In the genomic region with DNA sequence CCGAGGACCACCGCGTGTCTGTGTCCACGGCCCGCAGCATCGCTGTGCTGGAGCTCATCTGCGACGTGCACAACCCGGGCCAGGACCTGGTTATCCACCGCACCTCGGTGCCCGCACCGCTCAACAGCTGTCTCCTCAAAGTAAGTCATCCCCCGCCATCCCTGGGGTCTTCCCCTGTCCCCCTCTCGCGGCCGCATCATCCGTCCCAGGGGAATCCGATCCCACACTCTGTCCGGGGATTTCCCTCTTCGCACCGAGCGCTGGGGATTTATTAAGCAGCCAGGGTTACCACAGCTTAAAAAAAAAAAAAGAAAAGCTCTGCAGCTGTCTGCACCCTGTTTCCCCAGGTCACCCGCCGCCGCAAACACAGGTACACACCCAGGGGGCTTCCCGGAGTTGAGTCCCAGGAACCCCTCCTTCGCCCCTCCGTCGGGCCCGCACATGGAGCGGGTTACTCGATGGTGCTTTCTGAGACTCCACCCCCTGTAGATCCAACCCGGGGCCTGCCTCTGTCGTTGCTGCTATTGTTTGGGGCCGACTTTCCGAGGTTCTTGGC, we compare ENCODE assay signal across 8 cellular contexts. TPM values are rescaled to one million over a fixed set of nuclear protein-coding genes. Genes with fewer than 3 reads are reported as not detected.
DNase-seq lines count a peak whose midpoint lies in the region; ATAC-seq and TF ChIP-seq lines count a peak whose summit lies in the region.

No MANE protein-coding gene starts in this region.

- H3K27ac ChIP-seq in coronary artery (peak overlapping the region; percentile 91 to 99), mesenchymal stem cell (ENCODE audit: low read length, poor library complexity, severe bottlenecking) (peak overlapping the region; percentile 2)

- H3K9me3 Mint-ChIP-seq in IgD-negative memory B cell = no peaks in the 10 kb centered on the region

- H3K23ac ChIP-seq in mesenchymal stem cell (ENCODE audit: low read length in 2 of 2) = peak overlapping the region in 1 of 2 experiments; percentile 92

- peak overlapping the region; percentile 46 for H2AFZ ChIP-seq in mesenchymal stem cell (ENCODE audit: low read depth, low read length)

- H3K9me3 ChIP-seq in mesenchymal stem cell (ENCODE audit: control insufficient read depth, low read length) = no peaks in the 10 kb centered on the region

- H3K27ac Mint-ChIP-seq in IgD-negative memory B cell = peak overlapping the region; percentile 97 to 98 (median 98)

- H3K36me3 ChIP-seq in mesenchymal stem cell (ENCODE audit: control insufficient read depth in 1 of 2, insufficient read depth in 2 of 2, low read depth in 1 of 2, low read length in 2 of 2) = no peaks in the 10 kb centered on the region

- H2BK15ac ChIP-seq in mesenchymal stem cell (ENCODE audit: low read depth, poor library complexity, severe bottlenecking) = peak overlapping the region; percentile 15

- peaks cover 1% of the 10 kb centered on the region for H3K79me1 ChIP-seq in mesenchymal stem cell (replicated peaks; ENCODE audit: low read length, poor library complexity, severe bottlenecking)

- H3K18ac ChIP-seq in mesenchymal stem cell (ENCODE audit: low read depth in 1 of 2, low read length in 2 of 2) = peak overlapping the region; percentile 93 to 95

- peak overlapping the region; percentile 100 for H3K4me3 ChIP-seq in coronary artery
- H3K4me3 ChIP-seq in mesenchymal stem cell (ENCODE audit: insufficient read depth in 1 of 2, low read depth in 1 of 2, low read length in 2 of 2) = peak overlapping the region; percentile 90 to 99

- peak overlapping the region; percentile 69 to 97 for H3K4ac ChIP-seq in mesenchymal stem cell (ENCODE audit: low read depth in 1 of 2, low read length in 2 of 2)

- peak; percentile 27 for DNase-seq in COR-L47 (lab: John Stamatoyannopoulos, UW)
- peak; percentile 30 for DNase-seq in activated CD4-positive, alpha-beta T cell treated with anti-CD3 and anti-CD28 coated beads for 1 hour
- DNase-seq in coronary artery (ENCODE audit: low spot score) = no peak
- DNase-seq in mesenchymal stem cell = peak; percentile 80
- peak; percentile 60 for DNase-seq in stimulated activated CD8-positive, alpha-beta memory T cell treated with anti-CD3 and anti-CD28 coated beads, Interleukin-4, amount 100 ng/mL, for 48 hours
- no peak for DNase-seq in SKM-1 treated with dmso at 0.1 percent for 144 hours (lab: John Stamatoyannopoulos, UW; ENCODE audit: unreplicated experiment)

- no peak overlapping the region for H2BK120ac ChIP-seq in mesenchymal stem cell (ENCODE audit: low read depth, low read length)

- WGBS in mesenchymal stem cell = under 1% methylated on average over 37 of the region's 37 CpGs

- no peaks in the 10 kb centered on the region for H3K36me3 Mint-ChIP-seq in IgD-negative memory B cell

- H3K4me1 ChIP-seq in mesenchymal stem cell (ENCODE audit: control insufficient read depth, insufficient read depth, low read depth, low read length) = peaks cover 6% of the 10 kb centered on the region

- no peak overlapping the region for H2AK5ac ChIP-seq in mesenchymal stem cell (ENCODE audit: low read length, severe bottlenecking)

- no peaks in the 10 kb centered on the region for H3K27me3 ChIP-seq in mesenchymal stem cell (ENCODE audit: control insufficient read depth in 1 of 2, insufficient read depth in 1 of 2, low read length in 2 of 2)

- ATAC-seq in GM21423 (IDR thresholded peaks at IDR 0.05; ENCODE audit: unreplicated experiment) = peak; percentile 26

- no peak for TF ChIP-seq CTCF in coronary artery (IDR thresholded peaks at IDR 0.05)

- peak overlapping the region; percentile 89 to 97 (median 94) for H3K4me3 Mint-ChIP-seq in IgD-negative memory B cell

- no peaks in the 10 kb centered on the region for H3K27me3 Mint-ChIP-seq in IgD-negative memory B cell

- no peak overlapping the region for H2BK5ac ChIP-seq in mesenchymal stem cell (ENCODE audit: low read depth, low read length, poor library complexity, severe bottlenecking)

- H3K14ac ChIP-seq in mesenchymal stem cell (ENCODE audit: low read length in 2 of 2) = peak overlapping the region in 1 of 2 experiments; percentile 37

- peak overlapping the region; percentile 67 for H4K8ac ChIP-seq in mesenchymal stem cell (ENCODE audit: low read length)

- peak overlapping the region; percentile 78 for H3K4me2 ChIP-seq in mesenchymal stem cell (ENCODE audit: low read length, poor library complexity, severe bottlenecking)

- peak overlapping the region; percentile 99 for H3K9ac ChIP-seq in mesenchymal stem cell (ENCODE audit: low read length)

- peaks cover 33 to 51% (median 34%) of the 10 kb centered on the region in 3 donors for H3K4me1 Mint-ChIP-seq in IgD-negative memory B cell

- peak overlapping the region; percentile 73 for H4K91ac ChIP-seq in mesenchymal stem cell (ENCODE audit: low read length)

- H2BK12ac ChIP-seq in mesenchymal stem cell (ENCODE audit: low read length in 2 of 2) = no peak overlapping the region

RNA-seq across cellular contexts. Expression of a gene that starts 0.6 kb away (rescaled TPM):
- polyA plus RNA-seq in IgD-negative memory B cell = 4.1 TPM
- 8.9 TPM for polyA plus RNA-seq in mesenchymal stem cell (2013, experiment 1 of 2)
- 8.5 TPM for polyA plus RNA-seq in mesenchymal stem cell (2013, experiment 2 of 2)

RNA-seq across cellular contexts. Expression of a gene that starts 1.1 kb away (rescaled TPM):
- polyA plus RNA-seq in IgD-negative memory B cell = 7.6 TPM
- 8.4 TPM for polyA plus RNA-seq in mesenchymal stem cell (2013, experiment 1 of 2)
- polyA plus RNA-seq in mesenchymal stem cell (2013, experiment 2 of 2) = 8.3 TPM

Comparison
In these comparisons a context has a peak if more than half of its experiments do, and no peak if none do; other contexts are left out.
1. DNase-seq: peak in COR-L47 (single experiment), activated CD4-positive, alpha-beta T cell treated with anti-CD3 and anti-CD28 coated beads for 1 hour (single experiment), mesenchymal stem cell (single experiment) and stimulated activated CD8-positive, alpha-beta memory T cell treated with anti-CD3 and anti-CD28 coated beads, Interleukin-4, amount 100 ng/mL, for 48 hours (single experiment); none in coronary artery (single experiment) and SKM-1 treated with dmso at 0.1 percent for 144 hours (single experiment).